8 cellular contexts compared by ENCODE assay signal in genomic region chr5:134184155-134185135, GRCh38. TPM values are rescaled to one million over a fixed set of nuclear protein-coding genes. Genes with fewer than 3 reads are reported as not detected.
A peak's percentile ranks its signal among the peaks of the same experiment; 100 is the strongest.
DNase-seq lines count a peak whose midpoint lies in the region; ATAC-seq and TF ChIP-seq lines count a peak whose summit lies in the region.

No MANE protein-coding gene starts in this region.

- no peaks in the 10 kb centered on the region for H3K27me3 ChIP-seq in SU-DHL-6 (ENCODE audit: low read length)

- no peaks in the 10 kb centered on the region for H3K79me2 ChIP-seq in SU-DHL-6 (ENCODE audit: insufficient read depth, low read length)

- peak; percentile 73 for ATAC-seq in GM19455 (IDR thresholded peaks at IDR 0.05; ENCODE audit: unreplicated experiment)
- peak; percentile 93 for ATAC-seq in activated naive CD8-positive, alpha-beta T cell treated with anti-CD3 and anti-CD28 coated beads, Interleukin-2, amount 10 ng/mL, durations not matched to agents 7 days and 5 days (ENCODE audit: low read depth)
- ATAC-seq in left cardiac atrium, result peak; percentile 90 to 91
- peak; percentile 88 for ATAC-seq in sciatic nerve
- ATAC-seq in HG02970 (IDR thresholded peaks at IDR 0.05; ENCODE audit: low FRiP score, unreplicated experiment), result no peak

- no peaks in the 10 kb centered on the region for H3K4me1 Mint-ChIP-seq in activated naive CD8-positive, alpha-beta T cell treated with anti-CD3 and anti-CD28 coated beads, Interleukin-2, amount 10 ng/mL, durations not matched to agents 7 days and 5 days

- no peaks in the 10 kb centered on the region for H3K36me3 ChIP-seq in SU-DHL-6 (ENCODE audit: low read length)

- H3K4me3 ChIP-seq in SU-DHL-6 (ENCODE audit: insufficient read depth, low read length, poor library complexity, severe bottlenecking), result no peak overlapping the region

- no peak for TF ChIP-seq EP300 in Ishikawa (IDR thresholded peaks at IDR 0.05; ENCODE audit: borderline replicate concordance)

- POLR2A ChIA-PET in activated naive CD8-positive, alpha-beta T cell treated with anti-CD3 and anti-CD28 coated beads, Interleukin-2, amount 10 ng/mL, durations not matched to agents 7 days and 5 days (lab: Charles Lee), result interaction anchor here (0.6 to 1.0 kb wide), 2 partner anchors 8 to 38 kb away, joined by 3 to 4 read pairs; no protein-coding TSS in a partner anchor

- no peaks in the 10 kb centered on the region for H3K36me3 Mint-ChIP-seq in activated naive CD8-positive, alpha-beta T cell treated with anti-CD3 and anti-CD28 coated beads, Interleukin-2, amount 10 ng/mL, durations not matched to agents 7 days and 5 days

- H3K4me2 ChIP-seq in SU-DHL-6 (ENCODE audit: low read depth, low read length, poor library complexity, severe bottlenecking), result no peak overlapping the region

- no peak overlapping the region for H3K4me3 Mint-ChIP-seq in activated naive CD8-positive, alpha-beta T cell treated with anti-CD3 and anti-CD28 coated beads, Interleukin-2, amount 10 ng/mL, durations not matched to agents 7 days and 5 days

- 0 out of 2 replicates have a peak, but pooled peaks cover 7% of the 10 kb centered on the region for H3F3A ChIP-seq in SU-DHL-6 (ENCODE audit: insufficient read depth)

- DNase-seq in CD1c-positive myeloid dendritic cell (ENCODE audit: extremely low spot score), result peak; percentile 76
- DNase-seq in activated naive CD8-positive, alpha-beta T cell treated with anti-CD3 and anti-CD28 coated beads, Interleukin-2, amount 10 ng/mL, durations not matched to agents 7 days and 5 days, result peak; percentile 79
- peak; percentile 52 for DNase-seq in left cardiac atrium
- DNase-seq in sciatic nerve (ENCODE audit: low spot score), result peak; percentile 82

- H3K9me3 ChIP-seq in SU-DHL-6 (ENCODE audit: insufficient read depth, low read length), result no peaks in the 10 kb centered on the region

- no peak overlapping the region for H3K9ac ChIP-seq in SU-DHL-6 (ENCODE audit: low read length)

- no peak overlapping the region for H3K27ac Mint-ChIP-seq in activated naive CD8-positive, alpha-beta T cell treated with anti-CD3 and anti-CD28 coated beads, Interleukin-2, amount 10 ng/mL, durations not matched to agents 7 days and 5 days

- H2AFZ ChIP-seq in SU-DHL-6 (ENCODE audit: low read depth, low read length, severe bottlenecking), result no peak overlapping the region

- no peaks in the 10 kb centered on the region for H3K27me3 Mint-ChIP-seq in activated naive CD8-positive, alpha-beta T cell treated with anti-CD3 and anti-CD28 coated beads, Interleukin-2, amount 10 ng/mL, durations not matched to agents 7 days and 5 days

- H3K9me2 ChIP-seq in SU-DHL-6 (replicated peaks; ENCODE audit: insufficient read depth, low read length), result no peaks in the 10 kb centered on the region

- H4K20me1 ChIP-seq in SU-DHL-6 (ENCODE audit: low read depth, low read length), result no peaks in the 10 kb centered on the region

- intact Hi-C loops in left cardiac atrium (cut with DNase I) (loop anchor here (1.0 to 10.0 kb wide), 2 partner anchors 105 to 400 kb away; no protein-coding TSS in a partner anchor), sciatic nerve (cut with DNase I) (loop anchor here (5.0 kb wide), 1 partner anchor 103 kb away; no protein-coding TSS in a partner anchor)

- no peaks in the 10 kb centered on the region for H3K9me3 Mint-ChIP-seq in activated naive CD8-positive, alpha-beta T cell treated with anti-CD3 and anti-CD28 coated beads, Interleukin-2, amount 10 ng/mL, durations not matched to agents 7 days and 5 days

- TF ChIP-seq RAD21 in Ishikawa (IDR thresholded peaks at IDR 0.05; ENCODE audit: low read depth), result peak; percentile 95

- no peak overlapping the region for H3K27ac ChIP-seq in SU-DHL-6 (ENCODE audit: low read depth, low read length)

- peak; percentile 67 for TF ChIP-seq CTCF in SU-DHL-6 (IDR thresholded peaks at IDR 0.05; ENCODE audit: insufficient read depth, low read length, poor library complexity, severe bottlenecking)

TF ChIP-seq in Ishikawa, 13 proteins besides CTCF, POLR2A, EP300 and RAD21:
- TF ChIP-seq CEBPB (IDR thresholded peaks at IDR 0.05), result no peak
- TF ChIP-seq YY1 (IDR thresholded peaks at IDR 0.05; ENCODE audit: low read depth), result no peak
- TF ChIP-seq TAF1 (IDR thresholded peaks at IDR 0.05; ENCODE audit: low read depth), result no peak
- no peak for TF ChIP-seq NFIC (IDR thresholded peaks at IDR 0.05)
- no peak for TF ChIP-seq FOXM1 (IDR thresholded peaks at IDR 0.05; ENCODE audit: borderline replicate concordance, low read depth)
- no peak for TF ChIP-seq MAX (IDR thresholded peaks at IDR 0.05)
- TF ChIP-seq REST (IDR thresholded peaks at IDR 0.05; ENCODE audit: low read depth), result no peak
- no peak for TF ChIP-seq TCF12 (IDR thresholded peaks at IDR 0.05; ENCODE audit: low read depth)
- TF ChIP-seq TEAD4 (IDR thresholded peaks at IDR 0.05), result no peak
- TF ChIP-seq USF1 (IDR thresholded peaks at IDR 0.05), result no peak
- no peak for TF ChIP-seq ZBTB7A (IDR thresholded peaks at IDR 0.05; ENCODE audit: low read depth)
- no peak for TF ChIP-seq CREB1 (IDR thresholded peaks at IDR 0.05; ENCODE audit: low read depth)
- no peak for TF ChIP-seq EGR1 (IDR thresholded peaks at IDR 0.05)

RNA-seq across cellular contexts. Expression of gene SKP1, which starts 7.7 kb away (rescaled TPM):
- total RNA-seq in activated naive CD8-positive, alpha-beta T cell treated with anti-CD3 and anti-CD28 coated beads, Interleukin-2, amount 10 ng/mL, durations not matched to agents 7 days and 5 days, result 100 to 1,000 TPM; 193 to 206 TPM
- total RNA-seq in left cardiac atrium, result 100 to 1,000 TPM; 391 to 436 TPM
- total RNA-seq in sciatic nerve, result 295 TPM

RNA-seq across cellular contexts. Expression of gene PPP2CA, which starts 41.4 kb away (rescaled TPM):
- total RNA-seq in activated naive CD8-positive, alpha-beta T cell treated with anti-CD3 and anti-CD28 coated beads, Interleukin-2, amount 10 ng/mL, durations not matched to agents 7 days and 5 days, result 100 to 1,000 TPM; 122 to 129 TPM
- total RNA-seq in left cardiac atrium (100 to 1,000 TPM; 115 to 157 TPM), sciatic nerve (100 TPM)
